ENCODE assay signal across 29 cellular contexts in the genomic region with DNA sequence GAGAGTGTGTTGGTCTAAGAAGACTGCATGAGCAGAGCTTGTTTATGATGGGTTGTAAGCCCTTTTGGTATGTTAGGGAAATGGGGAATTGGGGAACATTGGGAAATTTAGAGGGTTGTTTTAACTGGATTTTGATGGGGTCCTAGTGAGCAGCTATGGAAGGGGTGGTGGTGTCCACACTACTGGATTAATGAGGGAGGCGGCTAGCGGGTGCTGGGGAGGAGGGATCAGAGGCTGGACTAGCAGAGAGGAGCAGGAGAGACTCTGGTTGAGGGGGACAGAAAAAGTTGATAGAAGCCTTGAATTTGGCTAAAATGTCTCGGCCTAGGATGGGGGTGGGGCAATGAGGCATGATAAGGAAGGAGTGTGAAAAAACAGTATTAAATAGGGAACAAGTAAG.
"Had no signal": no experiment of that assay in that cellular context is flagged by ENCODE, and none has a peak within 500 bp of the region (broad histone marks: within the 10 kb centered on the region; RNA-seq: fewer than 3 reads in every experiment).

No MANE protein-coding gene starts in this region.

- H3K9ac ChIP-seq: parathyroid adenoma had no signal

- H3K4me1 Mint-ChIP-seq: nephron progenitor cell; neural crest cell; stimulated activated naive B cell treated with anti-CD40 and anti-IgM and Interleukin-4, amounts not matched to agents 10 μg/mL and 1 μg/mL and 100 μg/mL, for 72 hours had no signal

- H3K27me3 Mint-ChIP-seq: natural killer cell treated with Interleukin-12 subunit alpha and Interleukin-12 subunit beta and Interleukin-15 and Interleukin-18, amount 100 ng/mL, for 72 hours; progenitor cell of endocrine pancreas; stimulated activated naive B cell treated with anti-CD40 and anti-IgM and Interleukin-4, amounts not matched to agents 10 μg/mL and 1 μg/mL and 100 μg/mL, for 72 hours; stimulated activated naive CD8-positive, alpha-beta T cell treated with anti-CD3 and anti-CD28 coated beads, Interleukin-15, Interleukin-2, amounts not matched to agents 100 ng/mL and 50 ng/mL, for 24 hours had no signal

- H3K27ac Mint-ChIP-seq: natural killer cell treated with Interleukin-12 subunit alpha and Interleukin-12 subunit beta and Interleukin-15 and Interleukin-18, amount 100 ng/mL, for 72 hours; nephron progenitor cell; progenitor cell of endocrine pancreas; stimulated activated naive B cell treated with anti-CD40 and anti-IgM and Interleukin-4, amounts not matched to agents 10 μg/mL and 1 μg/mL and 100 μg/mL, for 72 hours; stimulated activated naive CD8-positive, alpha-beta T cell treated with anti-CD3 and anti-CD28 coated beads, Interleukin-15, Interleukin-2, amounts not matched to agents 100 ng/mL and 50 ng/mL, for 24 hours had no signal

- H3K4me3 ChIP-seq: ovary, psoas muscle, right lobe of liver, sigmoid colon, stomach, thoracic aorta, thyroid gland, tibial nerve, upper lobe of left lung, vagina had no signal

- H3K4me3 Mint-ChIP-seq: naive thymus-derived CD8-positive, alpha-beta T cell; natural killer cell treated with Interleukin-12 subunit alpha and Interleukin-12 subunit beta and Interleukin-15 and Interleukin-18, amount 100 ng/mL, for 72 hours; nephron progenitor cell; neural crest cell; stimulated activated naive B cell treated with anti-CD40 and anti-IgM and Interleukin-4, amounts not matched to agents 10 μg/mL and 1 μg/mL and 100 μg/mL, for 72 hours; stimulated activated naive CD8-positive, alpha-beta T cell treated with anti-CD3 and anti-CD28 coated beads, Interleukin-15, Interleukin-2, amounts not matched to agents 100 ng/mL and 50 ng/mL, for 24 hours had no signal

- DNase-seq: naive thymus-derived CD8-positive, alpha-beta T cell; nephron progenitor cell; nucleus accumbens; ovary; posterior cingulate gyrus; psoas muscle; right cardiac atrium; right lobe of liver; sigmoid colon; small intestine; stimulated activated CD4-positive, alpha-beta T cell treated with anti-CD3 and anti-CD28 coated beads, Interleukin-15, amount 100 ng/mL, for 24 hours; stimulated activated CD4-positive, alpha-beta T cell treated with anti-CD3 and anti-CD28 coated beads, Interleukin-2, amount 100 ng/mL, for 24 hours; stimulated activated CD4-positive, alpha-beta T cell treated with anti-CD3 and anti-CD28 coated beads, Interleukin-2, amount 100 ng/mL, for 48 hours; stimulated activated CD4-positive, alpha-beta T cell treated with anti-CD3 and anti-CD28 coated beads, Interleukin-4, amount 100 ng/mL, for 24 hours; stimulated activated naive B cell treated with anti-CD40 and anti-IgM and Interleukin-4, amounts not matched to agents 10 μg/mL and 1 μg/mL and 100 μg/mL, for 72 hours; stimulated activated naive CD4-positive, alpha-beta T cell treated with Interleukin-2 at 50 U/mL for 16 hours; stomach; thyroid gland; trophoblast cell had no signal

- ATAC-seq: naive thymus-derived CD8-positive, alpha-beta T cell; natural killer cell treated with Interleukin-12 subunit alpha and Interleukin-12 subunit beta and Interleukin-15 and Interleukin-18, amount 100 ng/mL, for 72 hours; psoas muscle; right cardiac atrium; right lobe of liver; stimulated activated naive B cell treated with anti-CD40 and anti-IgM and Interleukin-4, amounts not matched to agents 10 μg/mL and 1 μg/mL and 100 μg/mL, for 72 hours had no signal

- H3K27me3 ChIP-seq: neutrophil, ovary, right lobe of liver, sigmoid colon, stomach, thyroid gland, tibial nerve, upper lobe of left lung, vagina had no signal

- H3K27ac ChIP-seq: neutrophil, ovary, parathyroid adenoma, psoas muscle, right lobe of liver, sigmoid colon, stomach, thoracic aorta, thyroid gland, tibial nerve, upper lobe of left lung, vagina had no signal

- H3K9me3 ChIP-seq: neutrophil, psoas muscle, right lobe of liver, thyroid gland, vagina had no signal

- H3K4me1 ChIP-seq: parathyroid adenoma, psoas muscle, right lobe of liver, sigmoid colon, stomach, thyroid gland, tibial nerve, upper lobe of left lung, vagina had no signal

- H3K36me3 ChIP-seq: neutrophil, ovary, right lobe of liver, sigmoid colon, thoracic aorta, thyroid gland, tibial nerve, upper lobe of left lung, vagina had no signal
